In genomic region chr4:6327220-6327917, GRCh38 we compare ENCODE assay signal across 1 cellular context.
TF ChIP-seq lines count a peak whose summit lies in the region.

No MANE protein-coding gene starts in this region.

TF ChIP-seq in HepG2, 621 proteins besides CTCF, POLR2A, EP300 and RAD21 (continued from another document and continues in another):
- TF ChIP-seq PBX3 (CRISPR knock-in tag; IDR thresholded peaks at IDR 0.05; ENCODE audit: borderline replicate concordance) (no peak), JDP2 (CRISPR knock-in tag; IDR thresholded peaks at IDR 0.05; ENCODE audit: borderline replicate concordance) (no peak), STAT5B (CRISPR knock-in tag; IDR thresholded peaks at IDR 0.05) (no peak), NFIB (CRISPR knock-in tag; IDR thresholded peaks at IDR 0.05; ENCODE audit: borderline replicate concordance) (no peak), ZNF713 (CRISPR knock-in tag; IDR thresholded peaks at IDR 0.05) (no peak), ZBTB14 (CRISPR knock-in tag; IDR thresholded peaks at IDR 0.05) (no peak), MZF1 (CRISPR knock-in tag; IDR thresholded peaks at IDR 0.05; ENCODE audit: borderline replicate concordance) (no peak), THAP8 (CRISPR knock-in tag; IDR thresholded peaks at IDR 0.05; ENCODE audit: borderline replicate concordance) (no peak), ZBTB37 (CRISPR knock-in tag; IDR thresholded peaks at IDR 0.05) (no peak), SETDB1 (CRISPR knock-in tag; IDR thresholded peaks at IDR 0.05; ENCODE audit: borderline replicate concordance) (no peak), YEATS2 (CRISPR knock-in tag; IDR thresholded peaks at IDR 0.05; ENCODE audit: borderline replicate concordance) (no peak), ZNF788 (CRISPR knock-in tag; IDR thresholded peaks at IDR 0.05; ENCODE audit: borderline replicate concordance) (peak; percentile 38; the same call in 1 of the 2 replicates), GABPB1 (CRISPR knock-in tag; IDR thresholded peaks at IDR 0.05) (peak; percentile 46; the same call in 1 of the 2 replicates), ZNF703 (CRISPR knock-in tag; IDR thresholded peaks at IDR 0.05; ENCODE audit: borderline replicate concordance) (no peak), ZBTB7A (CRISPR knock-in tag; IDR thresholded peaks at IDR 0.05) (no peak), ZNF407 (CRISPR knock-in tag; IDR thresholded peaks at IDR 0.05; ENCODE audit: not compliant biosample characterization) (no peak), ZNF275 (CRISPR knock-in tag; IDR thresholded peaks at IDR 0.05; ENCODE audit: borderline replicate concordance) (no peak), TRAFD1 (CRISPR knock-in tag; IDR thresholded peaks at IDR 0.05; ENCODE audit: borderline replicate concordance) (no peak), HOMEZ (CRISPR knock-in tag; IDR thresholded peaks at IDR 0.05; ENCODE audit: low read depth) (no peak), NR2F2 (IDR thresholded peaks at IDR 0.05; ENCODE audit: borderline replicate concordance, low read depth) (no peak), ZNF18 (CRISPR knock-in tag; IDR thresholded peaks at IDR 0.05; ENCODE audit: insufficient replicate concordance) (no peak), IRF1 (CRISPR knock-in tag; IDR thresholded peaks at IDR 0.05; ENCODE audit: low read depth) (no peak), THRA (CRISPR knock-in tag; IDR thresholded peaks at IDR 0.05; ENCODE audit: borderline replicate concordance) (no peak), IRF9 (CRISPR knock-in tag; IDR thresholded peaks at IDR 0.05; ENCODE audit: borderline replicate concordance) (0 out of 2 replicates have a peak, but pooled peaks have one; percentile 26), POLR2AphosphoS2 (IDR thresholded peaks at IDR 0.05; ENCODE audit: low read depth, low read length) (no peak), CCAR2 (optimal IDR thresholded peaks at IDR 0.05; ENCODE audit: low read depth, low read length) (no peak)
